Comparison of ENCODE assay signal across 9 cellular contexts in the genomic region with DNA sequence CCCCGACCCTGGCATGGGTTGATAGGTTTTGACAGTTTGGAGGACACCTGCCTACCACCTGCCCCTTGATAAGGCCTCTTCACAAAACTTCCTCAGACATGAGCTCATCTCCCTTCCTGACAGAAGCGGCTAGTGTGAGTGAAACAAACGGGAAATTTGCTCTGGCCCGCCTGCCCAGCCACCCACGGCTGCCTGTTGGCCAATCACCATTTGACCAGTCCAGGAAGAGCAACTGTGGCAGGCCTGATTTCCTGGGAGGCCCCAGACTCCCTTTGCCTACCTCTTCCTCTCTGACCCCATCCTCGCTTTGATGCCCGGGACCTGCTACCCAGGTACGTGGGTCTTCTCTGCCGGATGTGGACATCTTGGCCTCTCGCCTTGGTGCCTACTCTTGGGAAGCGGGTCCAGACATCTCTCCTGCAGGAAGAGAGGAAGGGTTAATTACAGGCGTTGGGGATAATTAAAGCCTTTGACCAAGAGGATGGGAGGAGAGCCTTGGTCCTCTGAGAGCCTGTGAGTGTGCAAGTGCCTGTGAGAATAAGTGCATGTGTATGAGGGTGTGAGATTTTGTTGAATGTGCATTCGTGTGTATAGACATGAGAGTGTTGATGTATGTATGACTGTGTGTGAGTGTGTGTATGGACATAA. TPM values are rescaled to one million over a fixed set of nuclear protein-coding genes. Genes with fewer than 3 reads are reported as not detected.
A peak's percentile ranks its signal among the peaks of the same experiment; 100 is the strongest.
DNase-seq lines count a peak whose midpoint lies in the region; TF ChIP-seq lines count a peak whose summit lies in the region.
"Had no signal": no experiment of that assay in that cellular context is flagged by ENCODE, and none has a peak within 500 bp of the region (broad histone marks: within the 10 kb centered on the region; RNA-seq: fewer than 3 reads in every experiment).

No MANE protein-coding gene starts in this region.

- H4K20me1 ChIP-seq in BLaER1 = peaks cover 70% of the 10 kb centered on the region
- no peaks in the 10 kb centered on the region for H4K20me1 ChIP-seq in MM.1S (ENCODE audit: insufficient read depth, low read length)

- no peak for TF ChIP-seq POLR2A in Peyer's patch (IDR thresholded peaks at IDR 0.05)

- H3F3A ChIP-seq in MM.1S (ENCODE audit: insufficient read depth, low read length) = peaks cover 3% of the 10 kb centered on the region

- no peaks in the 10 kb centered on the region for H3K27me3 Mint-ChIP-seq in osteocyte (ENCODE audit: unreplicated experiment)

- H3K9me3 ChIP-seq in BLaER1 (no peaks in the 10 kb centered on the region), Peyer's patch (no peaks in the 10 kb centered on the region), esophagus (ENCODE audit: control insufficient read depth in 2 of 2, insufficient read depth in 1 of 2, low read depth in 1 of 2, low read length in 1 of 2) (no peaks in the 10 kb centered on the region), MM.1S (replicated peaks; ENCODE audit: insufficient read depth, low read length) (no peaks in the 10 kb centered on the region)

- no peak for TF ChIP-seq CTCF in Peyer's patch (IDR thresholded peaks at IDR 0.05)
- TF ChIP-seq CTCF in osteocyte (IDR thresholded peaks at IDR 0.05) = no peak
- no peak for TF ChIP-seq CTCF in MM.1S (IDR thresholded peaks at IDR 0.05; ENCODE audit: low read length)

- H3K9me2 ChIP-seq in MM.1S (replicated peaks; ENCODE audit: insufficient read depth, low read length) = no peaks in the 10 kb centered on the region

- H2AFZ ChIP-seq in MM.1S (ENCODE audit: low read length) = no peak overlapping the region

- H3K4me3 ChIP-seq in BLaER1 = no peak overlapping the region
- H3K4me3 ChIP-seq in Peyer's patch = peak overlapping the region in 1 of 4 donors; percentile 75
- peak overlapping the region; percentile 72 to 83 for H3K4me3 ChIP-seq in esophagus (ENCODE audit: low read depth in 1 of 2, low read length in 2 of 2)
- H3K4me3 ChIP-seq in MM.1S (ENCODE audit: low read length) = no peak overlapping the region

- peak overlapping the region; percentile 93 for H3K4me3 Mint-ChIP-seq in osteocyte (ENCODE audit: unreplicated experiment)
- H3K4me3 Mint-ChIP-seq: activated CD4-positive, alpha-beta T cell treated with anti-CD3 and anti-CD28 coated beads, Interleukin-2, amount 10 ng/mL, durations not matched to agents 7 days and 5 days had no signal

- H3K4me1 ChIP-seq in BLaER1 (peaks cover 91% of the 10 kb centered on the region), Peyer's patch (peaks cover 0 to 29% (median 11%) of the 10 kb centered on the region in 4 donors), esophagus (ENCODE audit: control insufficient read depth in 2 of 2, insufficient read depth in 2 of 2, low read length in 1 of 2) (peaks cover 7 to 16% of the 10 kb centered on the region in 2 donors), MM.1S (ENCODE audit: low read length) (peaks cover 6% of the 10 kb centered on the region)

- no peak for DNase-seq in Peyer's patch
- no peak for DNase-seq in osteocyte (ENCODE audit: extremely low spot score, unreplicated experiment)
- no peak for DNase-seq in activated CD4-positive, alpha-beta T cell treated with anti-CD3 and anti-CD28 coated beads, Interleukin-2, amount 50 U/mL, for 1 hour
- DNase-seq in DMS79 (lab: John Stamatoyannopoulos, UW) = no peak
- no peak for DNase-seq in MM.1S
- DNase-seq in activated CD8-positive, alpha-beta memory T cell treated with anti-CD3 and anti-CD28 coated beads for 24 hours = no peak
- DNase-seq: activated CD4-positive, alpha-beta T cell treated with anti-CD3 and anti-CD28 coated beads, Interleukin-2, amount 10 ng/mL, durations not matched to agents 7 days and 5 days had no signal

- H3K36me3 ChIP-seq in BLaER1 (no peaks in the 10 kb centered on the region), Peyer's patch (no peaks in the 10 kb centered on the region), esophagus (ENCODE audit: control insufficient read depth in 2 of 2, insufficient read depth in 2 of 2, low read length in 1 of 2) (no peaks in the 10 kb centered on the region), MM.1S (replicated peaks; ENCODE audit: insufficient read depth, low read length) (no peaks in the 10 kb centered on the region)

- WGBS in esophagus, 2 donors = 79% methylated on average over 13 of the region's 13 CpGs

- peak overlapping the region; percentile 57 for H3K27ac Mint-ChIP-seq in osteocyte (ENCODE audit: unreplicated experiment)
- H3K27ac Mint-ChIP-seq: activated CD4-positive, alpha-beta T cell treated with anti-CD3 and anti-CD28 coated beads, Interleukin-2, amount 10 ng/mL, durations not matched to agents 7 days and 5 days had no signal

- H3K36me3 Mint-ChIP-seq in osteocyte (ENCODE audit: unreplicated experiment) = peaks cover 4% of the 10 kb centered on the region

- H3K27ac ChIP-seq in BLaER1 (no peak overlapping the region), Peyer's patch (peak overlapping the region; percentile 68 to 94 (median 88)), esophagus (ENCODE audit: low read depth in 2 of 2, low read length in 1 of 2) (peak overlapping the region; percentile 88 to 94), MM.1S (ENCODE audit: low read length) (no peak overlapping the region)

- H3K79me2 ChIP-seq in MM.1S (ENCODE audit: low read length) = no peaks in the 10 kb centered on the region

- H3K4me2 ChIP-seq in BLaER1 = peak overlapping the region; percentile 78
- H3K4me2 ChIP-seq in MM.1S (ENCODE audit: low read depth, low read length) = no peak overlapping the region

- peaks cover 26% of the 10 kb centered on the region for H3K4me1 Mint-ChIP-seq in osteocyte (ENCODE audit: unreplicated experiment)

- H3K27me3 ChIP-seq in BLaER1 = peaks cover 54% of the 10 kb centered on the region
- no peaks in the 10 kb centered on the region for H3K27me3 ChIP-seq in Peyer's patch
- no peaks in the 10 kb centered on the region for H3K27me3 ChIP-seq in esophagus (ENCODE audit: control insufficient read depth in 1 of 2, insufficient read depth in 2 of 2, low read length in 2 of 2)
- H3K27me3 ChIP-seq in MM.1S (replicated peaks; ENCODE audit: insufficient read depth, low read length) = peaks cover 46% of the 10 kb centered on the region

- H3K9ac ChIP-seq in BLaER1 = no peak overlapping the region
- H3K9ac ChIP-seq in MM.1S (ENCODE audit: low read length) = no peak overlapping the region

- no peaks in the 10 kb centered on the region for H3K9me3 Mint-ChIP-seq in osteocyte (ENCODE audit: unreplicated experiment)
- H3K9me3 Mint-ChIP-seq: activated CD4-positive, alpha-beta T cell treated with anti-CD3 and anti-CD28 coated beads, Interleukin-2, amount 10 ng/mL, durations not matched to agents 7 days and 5 days had no signal

RNA-seq across cellular contexts. Expression of a gene that starts 1.1 kb away (rescaled TPM):
- total RNA-seq in Peyer's patch (10 to 100 TPM; 23.5 to 42.6 (median 35.5) TPM), osteocyte (152 and 155 TPM in 2 replicates)
- polyA plus RNA-seq in esophagus = 100 to 1,000 TPM; 111 to 133 TPM
- total RNA-seq: activated CD4-positive, alpha-beta T cell treated with anti-CD3 and anti-CD28 coated beads, Interleukin-2, amount 10 ng/mL, durations not matched to agents 7 days and 5 days had no signal

RNA-seq across cellular contexts. Expression of a gene that starts 55.5 kb away (rescaled TPM):
- total RNA-seq in Peyer's patch = 10 to 100 TPM in 1 of 4 donors, 1 to 10 TPM in 3; 6.0 to 16.5 (median 7.3) TPM
- 10 to 100 TPM; 20.1 to 31.1 TPM for polyA plus RNA-seq in esophagus
- 8.5 and 9.5 TPM in 2 replicates for total RNA-seq in osteocyte

Comparison
In these comparisons a context has a peak if more than half of its experiments do, and no peak if none do; other contexts are left out.
1. H3K27ac ChIP-seq: peak in Peyer's patch (4 of 4) and esophagus (2 of 2); none in BLaER1 (single experiment) and MM.1S (single experiment).
2. H3K4me3 ChIP-seq: peak in esophagus (2 of 2); none in BLaER1 (single experiment) and MM.1S (single experiment).